1 cellular context compared by ENCODE assay signal in the genomic region with DNA sequence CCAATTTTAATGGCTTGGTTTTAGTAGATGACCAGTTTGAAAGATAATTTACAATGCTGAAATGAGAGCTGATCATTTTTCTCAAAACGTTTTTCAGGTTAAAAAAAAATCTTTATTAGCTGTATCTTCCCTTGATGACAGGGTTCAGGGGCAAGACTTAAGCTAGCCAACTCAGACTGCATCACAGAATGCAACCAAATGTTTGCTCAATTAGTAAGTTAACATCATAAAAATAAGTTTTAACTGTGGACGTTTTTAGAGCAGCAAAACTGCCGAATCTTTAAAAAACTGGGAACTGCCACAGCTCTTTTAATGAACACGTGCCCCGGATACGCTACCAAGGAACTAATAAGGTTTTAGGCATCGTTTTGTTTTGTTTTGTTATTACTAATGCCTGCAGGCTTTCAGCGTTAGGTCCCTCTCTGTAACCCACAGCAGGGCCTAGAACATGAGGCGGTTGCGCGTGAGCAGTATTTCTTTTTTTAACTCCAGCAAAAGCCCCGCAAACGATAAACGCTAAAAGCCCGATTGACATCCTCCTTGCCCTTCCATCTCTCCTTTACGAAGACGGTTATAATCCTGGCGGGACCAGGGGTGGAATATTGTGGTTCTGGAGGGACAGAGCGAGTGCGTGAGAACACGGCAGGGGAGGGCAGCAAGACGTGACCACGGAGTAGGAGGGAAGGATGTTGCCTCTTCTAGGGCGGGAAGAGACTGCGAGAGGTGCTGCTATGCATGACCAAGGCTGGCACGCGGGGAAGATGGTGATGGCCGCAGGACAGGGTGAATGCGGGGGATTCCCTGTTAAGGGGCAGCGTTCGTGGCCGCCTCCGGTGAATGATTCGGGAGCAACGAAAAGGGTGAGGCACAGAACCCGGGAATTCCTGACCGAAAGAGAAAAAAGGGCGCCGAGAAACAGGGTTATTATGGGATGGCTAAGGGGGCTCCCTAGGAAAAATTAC.
A peak's percentile ranks its signal among the peaks of the same experiment; 100 is the strongest.
TF ChIP-seq lines count a peak whose summit lies in the region.

No MANE protein-coding gene starts in this region.

TF ChIP-seq in HepG2, 621 proteins besides CTCF, POLR2A, EP300 and RAD21 (continued from another document and continues in another):
- peak in 1 of 2 experiments; percentile 70; a peak in 2 of 4 replicates for TF ChIP-seq KLF16 (CRISPR knock-in tag; IDR thresholded peaks at IDR 0.05)
- TF ChIP-seq PHF20 (CRISPR knock-in tag; IDR thresholded peaks at IDR 0.05), result no peak
- TF ChIP-seq MED13 (CRISPR knock-in tag; IDR thresholded peaks at IDR 0.05), result peak; percentile 64; the same call in 1 of the 2 replicates
- TF ChIP-seq ATAD3A (CRISPR knock-in tag; IDR thresholded peaks at IDR 0.05), result no peak
- TF ChIP-seq ZNF557 (CRISPR knock-in tag; IDR thresholded peaks at IDR 0.05), result 0 out of 2 replicates have a peak, but pooled peaks have one; percentile 13
- TF ChIP-seq FOSL2 (CRISPR knock-in tag; IDR thresholded peaks at IDR 0.05), result peak; percentile 14; the same call in 1 of the 2 replicates
- TF ChIP-seq HOXD1 (CRISPR knock-in tag; IDR thresholded peaks at IDR 0.05), result peak; percentile 9
- peak; percentile 66; the same call in 1 of the 2 replicates for TF ChIP-seq ATF7-NPFF (CRISPR knock-in tag; IDR thresholded peaks at IDR 0.05; ENCODE audit: low read depth)
- TF ChIP-seq, protein P1, sequence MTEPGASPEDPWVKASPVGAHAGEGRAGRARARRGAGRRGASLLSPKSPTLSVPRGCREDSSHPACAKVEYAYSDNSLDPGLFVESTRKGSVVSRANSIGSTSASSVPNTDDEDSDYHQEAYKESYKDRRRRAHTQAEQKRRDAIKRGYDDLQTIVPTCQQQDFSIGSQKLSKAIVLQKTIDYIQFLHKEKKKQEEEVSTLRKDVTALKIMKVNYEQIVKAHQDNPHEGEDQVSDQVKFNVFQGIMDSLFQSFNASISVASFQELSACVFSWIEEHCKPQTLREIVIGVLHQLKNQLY (CRISPR knock-in tag; IDR thresholded peaks at IDR 0.05), result 0 out of 2 replicates have a peak, but pooled peaks have one; percentile 2
- TF ChIP-seq, protein P2, sequence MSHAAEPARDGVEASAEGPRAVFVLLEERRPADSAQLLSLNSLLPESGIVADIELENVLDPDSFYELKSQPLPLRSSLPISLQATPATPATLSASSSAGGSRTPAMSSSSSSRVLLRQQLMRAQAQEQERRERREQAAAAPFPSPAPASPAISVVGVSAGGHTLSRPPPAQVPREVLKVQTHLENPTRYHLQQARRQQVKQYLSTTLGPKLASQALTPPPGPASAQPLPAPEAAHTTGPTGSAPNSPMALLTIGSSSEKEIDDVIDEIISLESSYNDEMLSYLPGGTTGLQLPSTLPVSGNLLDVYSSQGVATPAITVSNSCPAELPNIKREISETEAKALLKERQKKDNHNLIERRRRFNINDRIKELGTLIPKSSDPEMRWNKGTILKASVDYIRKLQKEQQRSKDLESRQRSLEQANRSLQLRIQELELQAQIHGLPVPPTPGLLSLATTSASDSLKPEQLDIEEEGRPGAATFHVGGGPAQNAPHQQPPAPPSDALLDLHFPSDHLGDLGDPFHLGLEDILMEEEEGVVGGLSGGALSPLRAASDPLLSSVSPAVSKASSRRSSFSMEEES (CRISPR knock-in tag; IDR thresholded peaks at IDR 0.05), result no peak; the same call in 1 of the 2 replicates
- TF ChIP-seq, protein P3, sequence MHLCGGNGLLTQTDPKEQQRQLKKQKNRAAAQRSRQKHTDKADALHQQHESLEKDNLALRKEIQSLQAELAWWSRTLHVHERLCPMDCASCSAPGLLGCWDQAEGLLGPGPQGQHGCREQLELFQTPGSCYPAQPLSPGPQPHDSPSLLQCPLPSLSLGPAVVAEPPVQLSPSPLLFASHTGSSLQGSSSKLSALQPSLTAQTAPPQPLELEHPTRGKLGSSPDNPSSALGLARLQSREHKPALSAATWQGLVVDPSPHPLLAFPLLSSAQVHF (CRISPR knock-in tag; IDR thresholded peaks at IDR 0.05), result peak; percentile 18; the same call in 1 of the 2 replicates
- no peak for TF ChIP-seq ELF3 (CRISPR knock-in tag; IDR thresholded peaks at IDR 0.05)
- TF ChIP-seq, protein P4, sequence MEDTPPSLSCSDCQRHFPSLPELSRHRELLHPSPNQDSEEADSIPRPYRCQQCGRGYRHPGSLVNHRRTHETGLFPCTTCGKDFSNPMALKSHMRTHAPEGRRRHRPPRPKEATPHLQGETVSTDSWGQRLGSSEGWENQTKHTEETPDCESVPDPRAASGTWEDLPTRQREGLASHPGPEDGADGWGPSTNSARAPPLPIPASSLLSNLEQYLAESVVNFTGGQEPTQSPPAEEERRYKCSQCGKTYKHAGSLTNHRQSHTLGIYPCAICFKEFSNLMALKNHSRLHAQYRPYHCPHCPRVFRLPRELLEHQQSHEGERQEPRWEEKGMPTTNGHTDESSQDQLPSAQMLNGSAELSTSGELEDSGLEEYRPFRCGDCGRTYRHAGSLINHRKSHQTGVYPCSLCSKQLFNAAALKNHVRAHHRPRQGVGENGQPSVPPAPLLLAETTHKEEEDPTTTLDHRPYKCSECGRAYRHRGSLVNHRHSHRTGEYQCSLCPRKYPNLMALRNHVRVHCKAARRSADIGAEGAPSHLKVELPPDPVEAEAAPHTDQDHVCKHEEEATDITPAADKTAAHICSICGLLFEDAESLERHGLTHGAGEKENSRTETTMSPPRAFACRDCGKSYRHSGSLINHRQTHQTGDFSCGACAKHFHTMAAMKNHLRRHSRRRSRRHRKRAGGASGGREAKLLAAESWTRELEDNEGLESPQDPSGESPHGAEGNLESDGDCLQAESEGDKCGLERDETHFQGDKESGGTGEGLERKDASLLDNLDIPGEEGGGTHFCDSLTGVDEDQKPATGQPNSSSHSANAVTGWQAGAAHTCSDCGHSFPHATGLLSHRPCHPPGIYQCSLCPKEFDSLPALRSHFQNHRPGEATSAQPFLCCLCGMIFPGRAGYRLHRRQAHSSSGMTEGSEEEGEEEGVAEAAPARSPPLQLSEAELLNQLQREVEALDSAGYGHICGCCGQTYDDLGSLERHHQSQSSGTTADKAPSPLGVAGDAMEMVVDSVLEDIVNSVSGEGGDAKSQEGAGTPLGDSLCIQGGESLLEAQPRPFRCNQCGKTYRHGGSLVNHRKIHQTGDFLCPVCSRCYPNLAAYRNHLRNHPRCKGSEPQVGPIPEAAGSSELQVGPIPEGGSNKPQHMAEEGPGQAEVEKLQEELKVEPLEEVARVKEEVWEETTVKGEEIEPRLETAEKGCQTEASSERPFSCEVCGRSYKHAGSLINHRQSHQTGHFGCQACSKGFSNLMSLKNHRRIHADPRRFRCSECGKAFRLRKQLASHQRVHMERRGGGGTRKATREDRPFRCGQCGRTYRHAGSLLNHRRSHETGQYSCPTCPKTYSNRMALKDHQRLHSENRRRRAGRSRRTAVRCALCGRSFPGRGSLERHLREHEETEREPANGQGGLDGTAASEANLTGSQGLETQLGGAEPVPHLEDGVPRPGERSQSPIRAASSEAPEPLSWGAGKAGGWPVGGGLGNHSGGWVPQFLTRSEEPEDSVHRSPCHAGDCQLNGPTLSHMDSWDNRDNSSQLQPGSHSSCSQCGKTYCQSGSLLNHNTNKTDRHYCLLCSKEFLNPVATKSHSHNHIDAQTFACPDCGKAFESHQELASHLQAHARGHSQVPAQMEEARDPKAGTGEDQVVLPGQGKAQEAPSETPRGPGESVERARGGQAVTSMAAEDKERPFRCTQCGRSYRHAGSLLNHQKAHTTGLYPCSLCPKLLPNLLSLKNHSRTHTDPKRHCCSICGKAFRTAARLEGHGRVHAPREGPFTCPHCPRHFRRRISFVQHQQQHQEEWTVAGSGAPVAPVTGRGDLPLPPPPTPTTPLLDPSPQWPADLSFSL (CRISPR knock-in tag; IDR thresholded peaks at IDR 0.05), result 0 out of 2 replicates have a peak, but pooled peaks have one; percentile 31
- TF ChIP-seq, protein P5, sequence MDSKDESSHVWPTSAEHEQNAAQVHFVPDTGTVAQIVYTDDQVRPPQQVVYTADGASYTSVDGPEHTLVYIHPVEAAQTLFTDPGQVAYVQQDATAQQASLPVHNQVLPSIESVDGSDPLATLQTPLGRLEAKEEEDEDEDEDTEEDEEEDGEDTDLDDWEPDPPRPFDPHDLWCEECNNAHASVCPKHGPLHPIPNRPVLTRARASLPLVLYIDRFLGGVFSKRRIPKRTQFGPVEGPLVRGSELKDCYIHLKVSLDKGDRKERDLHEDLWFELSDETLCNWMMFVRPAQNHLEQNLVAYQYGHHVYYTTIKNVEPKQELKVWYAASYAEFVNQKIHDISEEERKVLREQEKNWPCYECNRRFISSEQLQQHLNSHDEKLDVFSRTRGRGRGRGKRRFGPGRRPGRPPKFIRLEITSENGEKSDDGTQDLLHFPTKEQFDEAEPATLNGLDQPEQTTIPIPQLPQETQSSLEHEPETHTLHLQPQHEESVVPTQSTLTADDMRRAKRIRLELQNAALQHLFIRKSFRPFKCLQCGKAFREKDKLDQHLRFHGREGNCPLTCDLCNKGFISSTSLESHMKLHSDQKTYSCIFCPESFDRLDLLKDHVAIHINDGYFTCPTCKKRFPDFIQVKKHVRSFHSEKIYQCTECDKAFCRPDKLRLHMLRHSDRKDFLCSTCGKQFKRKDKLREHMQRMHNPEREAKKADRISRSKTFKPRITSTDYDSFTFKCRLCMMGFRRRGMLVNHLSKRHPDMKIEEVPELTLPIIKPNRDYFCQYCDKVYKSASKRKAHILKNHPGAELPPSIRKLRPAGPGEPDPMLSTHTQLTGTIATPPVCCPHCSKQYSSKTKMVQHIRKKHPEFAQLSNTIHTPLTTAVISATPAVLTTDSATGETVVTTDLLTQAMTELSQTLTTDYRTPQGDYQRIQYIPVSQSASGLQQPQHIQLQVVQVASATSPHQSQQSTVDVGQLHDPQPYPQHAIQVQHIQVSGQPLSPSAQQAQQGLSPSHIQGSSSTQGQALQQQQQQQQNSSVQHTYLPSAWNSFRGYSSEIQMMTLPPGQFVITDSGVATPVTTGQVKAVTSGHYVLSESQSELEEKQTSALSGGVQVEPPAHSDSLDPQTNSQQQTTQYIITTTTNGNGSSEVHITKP (CRISPR knock-in tag; IDR thresholded peaks at IDR 0.05; ENCODE audit: low read depth), result no peak
- TF ChIP-seq ZNF713 (CRISPR knock-in tag; IDR thresholded peaks at IDR 0.05), result no peak
- 0 out of 2 replicates have a peak, but pooled peaks have one; percentile 69 for TF ChIP-seq CAMTA2 (CRISPR knock-in tag; IDR thresholded peaks at IDR 0.05; ENCODE audit: borderline replicate concordance)
- 0 out of 2 replicates have a peak, but pooled peaks have one; percentile 1 for TF ChIP-seq KMT2A (CRISPR knock-in tag; IDR thresholded peaks at IDR 0.05)
- TF ChIP-seq ZNF7 (CRISPR knock-in tag; IDR thresholded peaks at IDR 0.05), result no peak
- TF ChIP-seq SP4 (CRISPR knock-in tag; IDR thresholded peaks at IDR 0.05), result no peak
- TF ChIP-seq, protein P6, sequence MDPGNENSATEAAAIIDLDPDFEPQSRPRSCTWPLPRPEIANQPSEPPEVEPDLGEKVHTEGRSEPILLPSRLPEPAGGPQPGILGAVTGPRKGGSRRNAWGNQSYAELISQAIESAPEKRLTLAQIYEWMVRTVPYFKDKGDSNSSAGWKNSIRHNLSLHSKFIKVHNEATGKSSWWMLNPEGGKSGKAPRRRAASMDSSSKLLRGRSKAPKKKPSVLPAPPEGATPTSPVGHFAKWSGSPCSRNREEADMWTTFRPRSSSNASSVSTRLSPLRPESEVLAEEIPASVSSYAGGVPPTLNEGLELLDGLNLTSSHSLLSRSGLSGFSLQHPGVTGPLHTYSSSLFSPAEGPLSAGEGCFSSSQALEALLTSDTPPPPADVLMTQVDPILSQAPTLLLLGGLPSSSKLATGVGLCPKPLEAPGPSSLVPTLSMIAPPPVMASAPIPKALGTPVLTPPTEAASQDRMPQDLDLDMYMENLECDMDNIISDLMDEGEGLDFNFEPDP (CRISPR knock-in tag; conservative IDR thresholded peaks at IDR 0.05), result no peak
- 0 out of 2 replicates have a peak, but pooled peaks have one; percentile 13 for TF ChIP-seq SMAD1 (CRISPR knock-in tag; IDR thresholded peaks at IDR 0.05; ENCODE audit: borderline replicate concordance, low read depth)
- TF ChIP-seq RBM39 (IDR thresholded peaks at IDR 0.05; ENCODE audit: low read depth, low read length, poor library complexity, severe bottlenecking), result no peak
- TF ChIP-seq TAF1 (CRISPR knock-in tag; IDR thresholded peaks at IDR 0.05), result no peak
- TF ChIP-seq, protein P7, sequence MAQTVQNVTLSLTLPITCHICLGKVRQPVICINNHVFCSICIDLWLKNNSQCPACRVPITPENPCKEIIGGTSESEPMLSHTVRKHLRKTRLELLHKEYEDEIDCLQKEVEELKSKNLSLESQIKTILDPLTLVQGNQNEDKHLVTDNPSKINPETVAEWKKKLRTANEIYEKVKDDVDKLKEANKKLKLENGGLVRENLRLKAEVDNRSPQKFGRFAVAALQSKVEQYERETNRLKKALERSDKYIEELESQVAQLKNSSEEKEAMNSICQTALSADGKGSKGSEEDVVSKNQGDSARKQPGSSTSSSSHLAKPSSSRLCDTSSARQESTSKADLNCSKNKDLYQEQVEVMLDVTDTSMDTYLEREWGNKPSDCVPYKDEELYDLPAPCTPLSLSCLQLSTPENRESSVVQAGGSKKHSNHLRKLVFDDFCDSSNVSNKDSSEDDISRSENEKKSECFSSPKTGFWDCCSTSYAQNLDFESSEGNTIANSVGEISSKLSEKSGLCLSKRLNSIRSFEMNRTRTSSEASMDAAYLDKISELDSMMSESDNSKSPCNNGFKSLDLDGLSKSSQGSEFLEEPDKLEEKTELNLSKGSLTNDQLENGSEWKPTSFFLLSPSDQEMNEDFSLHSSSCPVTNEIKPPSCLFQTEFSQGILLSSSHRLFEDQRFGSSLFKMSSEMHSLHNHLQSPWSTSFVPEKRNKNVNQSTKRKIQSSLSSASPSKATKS (CRISPR knock-in tag; IDR thresholded peaks at IDR 0.05), result peak; percentile 92; the same call in 1 of the 2 replicates
- TF ChIP-seq, protein P8, sequence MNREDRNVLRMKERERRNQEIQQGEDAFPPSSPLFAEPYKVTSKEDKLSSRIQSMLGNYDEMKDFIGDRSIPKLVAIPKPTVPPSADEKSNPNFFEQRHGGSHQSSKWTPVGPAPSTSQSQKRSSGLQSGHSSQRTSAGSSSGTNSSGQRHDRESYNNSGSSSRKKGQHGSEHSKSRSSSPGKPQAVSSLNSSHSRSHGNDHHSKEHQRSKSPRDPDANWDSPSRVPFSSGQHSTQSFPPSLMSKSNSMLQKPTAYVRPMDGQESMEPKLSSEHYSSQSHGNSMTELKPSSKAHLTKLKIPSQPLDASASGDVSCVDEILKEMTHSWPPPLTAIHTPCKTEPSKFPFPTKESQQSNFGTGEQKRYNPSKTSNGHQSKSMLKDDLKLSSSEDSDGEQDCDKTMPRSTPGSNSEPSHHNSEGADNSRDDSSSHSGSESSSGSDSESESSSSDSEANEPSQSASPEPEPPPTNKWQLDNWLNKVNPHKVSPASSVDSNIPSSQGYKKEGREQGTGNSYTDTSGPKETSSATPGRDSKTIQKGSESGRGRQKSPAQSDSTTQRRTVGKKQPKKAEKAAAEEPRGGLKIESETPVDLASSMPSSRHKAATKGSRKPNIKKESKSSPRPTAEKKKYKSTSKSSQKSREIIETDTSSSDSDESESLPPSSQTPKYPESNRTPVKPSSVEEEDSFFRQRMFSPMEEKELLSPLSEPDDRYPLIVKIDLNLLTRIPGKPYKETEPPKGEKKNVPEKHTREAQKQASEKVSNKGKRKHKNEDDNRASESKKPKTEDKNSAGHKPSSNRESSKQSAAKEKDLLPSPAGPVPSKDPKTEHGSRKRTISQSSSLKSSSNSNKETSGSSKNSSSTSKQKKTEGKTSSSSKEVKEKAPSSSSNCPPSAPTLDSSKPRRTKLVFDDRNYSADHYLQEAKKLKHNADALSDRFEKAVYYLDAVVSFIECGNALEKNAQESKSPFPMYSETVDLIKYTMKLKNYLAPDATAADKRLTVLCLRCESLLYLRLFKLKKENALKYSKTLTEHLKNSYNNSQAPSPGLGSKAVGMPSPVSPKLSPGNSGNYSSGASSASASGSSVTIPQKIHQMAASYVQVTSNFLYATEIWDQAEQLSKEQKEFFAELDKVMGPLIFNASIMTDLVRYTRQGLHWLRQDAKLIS (CRISPR knock-in tag; IDR thresholded peaks at IDR 0.05), result peak; percentile 17; the same call in 1 of the 2 replicates
